Comparison of ENCODE assay signal across 13 cellular contexts in genomic region chr2:213086566-213086965, GRCh38.
A peak's percentile ranks its signal among the peaks of the same experiment; 100 is the strongest.
DNase-seq lines count a peak whose midpoint lies in the region; ATAC-seq and TF ChIP-seq lines count a peak whose summit lies in the region.
"Had no signal": no experiment of that assay in that cellular context is flagged by ENCODE, and none has a peak within 500 bp of the region (broad histone marks: within the 10 kb centered on the region; RNA-seq: fewer than 3 reads in every experiment).

No MANE protein-coding gene starts in this region.

- peaks cover 68% of the 10 kb centered on the region for H3K79me2 ChIP-seq in GM23248 (ENCODE audit: insufficient read depth)

- no peak overlapping the region for H3K4me2 ChIP-seq in GM23248 (ENCODE audit: unreplicated experiment)

- H3K4me3 ChIP-seq in GM23248 (no peak overlapping the region), iPS-18a (ENCODE audit: low read length) (peak overlapping the region; percentile 25), psoas muscle (no peak overlapping the region)
- H3K4me3 ChIP-seq: K562 had no signal

- intact Hi-C loops in psoas muscle (cut with DNase I) = no loop called here

- in situ Hi-C loops in GM23248 (cut with MboI) = no loop called here

- H3K27me3 ChIP-seq in GM23248 (replicated peaks; ENCODE audit: insufficient read depth) (no peaks in the 10 kb centered on the region), iPS-18a (ENCODE audit: control insufficient read depth, insufficient read depth, low read length) (no peaks in the 10 kb centered on the region), psoas muscle (ENCODE audit: insufficient read depth in 3 of 3, low read length in 2 of 3) (no peaks in the 10 kb centered on the region)

- peak; percentile 59 to 85 (median 76) for ATAC-seq in psoas muscle
- no peak for ATAC-seq in GM19455 (IDR thresholded peaks at IDR 0.05; ENCODE audit: unreplicated experiment)
- ATAC-seq: K562 had no signal

- H3K36me3 ChIP-seq in GM23248 (ENCODE audit: low read depth) = no peaks in the 10 kb centered on the region
- H3K36me3 ChIP-seq in iPS-18a (ENCODE audit: control insufficient read depth, low read depth, low read length) = no peaks in the 10 kb centered on the region
- no peaks in the 10 kb centered on the region for H3K36me3 ChIP-seq in psoas muscle (ENCODE audit: insufficient read depth in 1 of 2, low read depth in 1 of 2)

- no peak for TF ChIP-seq CTCF in psoas muscle (IDR thresholded peaks at IDR 0.05)

- H3K4me1 ChIP-seq in GM23248 (ENCODE audit: insufficient read depth) (peaks cover 36% of the 10 kb centered on the region), iPS-18a (ENCODE audit: control insufficient read depth, low read depth, low read length) (peaks cover 12% of the 10 kb centered on the region), psoas muscle (peaks cover 19% of the 10 kb centered on the region)

- H3K9me2 ChIP-seq in GM23248 (ENCODE audit: insufficient read depth) = no peaks in the 10 kb centered on the region

- H3K27ac ChIP-seq in GM23248 (no peak overlapping the region), iPS-18a (ENCODE audit: low read length) (no peak overlapping the region), psoas muscle (no peak overlapping the region)

- H3K9ac ChIP-seq in GM23248 = no peak overlapping the region
- no peak overlapping the region for H3K9ac ChIP-seq in iPS-18a (ENCODE audit: low read length)

- H3K9me3 ChIP-seq in GM23248 (ENCODE audit: low read depth) (no peaks in the 10 kb centered on the region), iPS-18a (ENCODE audit: control insufficient read depth, low read depth, low read length) (no peaks in the 10 kb centered on the region), psoas muscle (no peaks in the 10 kb centered on the region)

- 30 to 33% methylated on average over 3 of the region's 3 CpGs for WGBS in GM23248 (ENCODE audit: low coverage in 1 of 2, low lambda C conversion rate in 2 of 2, missing lambda C conversion rate in 2 of 2), 2 experiments
- 13 to 25% (median 22%) methylated on average over 3 of the region's 3 CpGs for WGBS in psoas muscle, 3 donors

- H4K20me1 ChIP-seq in GM23248 (ENCODE audit: insufficient read depth) = no peaks in the 10 kb centered on the region

- peaks cover 16% of the 10 kb centered on the region; the same call in 1 of the 2 replicates for H3F3A ChIP-seq in GM23248 (ENCODE audit: insufficient read depth)

- no peak overlapping the region for H2AFZ ChIP-seq in GM23248

- DNase-seq in GM23248 = peak; percentile 8
- peak; percentile 73 for DNase-seq in astrocyte of the hippocampus (ENCODE audit: low read depth, low spot score)
- no peak for DNase-seq in psoas muscle
- no peak for DNase-seq in GM19240 (ENCODE audit: insufficient read length, low spot score)
- no peak for DNase-seq in NCI-H1436 treated with DMSO at 0.1 percent for 48 hours (lab: John Stamatoyannopoulos, UW)
- DNase-seq: activated CD4-positive, alpha-beta memory T cell treated with anti-CD3 and anti-CD28 coated beads for 36 hours; activated effector memory CD4-positive, alpha-beta T cell treated with Interleukin-2 at 50 U/mL for 16 hours; NCI-H1436; substantia nigra; T-helper 9 cell had no signal

Comparison
In these comparisons a context has a peak if more than half of its experiments do, and no peak if none do; other contexts are left out.
1. DNase-seq: peak in GM23248 (single experiment) and astrocyte of the hippocampus (single experiment); none in psoas muscle (0 of 2), GM19240 (single experiment) and NCI-H1436 treated with DMSO at 0.1 percent for 48 hours (single experiment).